22 cellular contexts compared by ENCODE assay signal in genomic region chr16:60127196-60127595, GRCh38.
DNase-seq lines count a peak whose midpoint lies in the region; ATAC-seq, FAIRE-seq and TF ChIP-seq lines count a peak whose summit lies in the region.
"Had no signal": no experiment of that assay in that cellular context is flagged by ENCODE, and none has a peak within 500 bp of the region (broad histone marks: within the 10 kb centered on the region; RNA-seq: fewer than 3 reads in every experiment).

No MANE protein-coding gene starts in this region.

- no peak for TF ChIP-seq CTCF in AG10803 (conservative IDR thresholded peaks at IDR 0.05; ENCODE audit: low read length)

- ATAC-seq in left ventricle myocardium superior: peak; percentile 41
- no peak for ATAC-seq in HG02678 (IDR thresholded peaks at IDR 0.05; ENCODE audit: unreplicated experiment)
- ATAC-seq: GM12878, T-cell had no signal

- DNase-seq in AG10803 (ENCODE audit: low read depth) (peak; percentile 49), ELF-1 (ENCODE audit: low read depth, low spot score) (peak; percentile 31), RPMI7951 (ENCODE audit: low read depth) (peak; percentile 34), left ventricle myocardium superior (no peak), RCC 7860 (ENCODE audit: low spot score) (no peak), NCI-H1436 treated with DMSO at 0.1 percent for 48 hours (lab: John Stamatoyannopoulos, UW) (no peak), epidermal melanocyte (ENCODE audit: insufficient read length, low spot score) (no peak)
- DNase-seq: ACHN, DMS53, EL, H7, KG1, NCI-H1105 treated with DMSO at 0.1 percent for 48 hours, NCI-H1694, NCI-H2081, NCI-H2171, NCI-H524 treated with DMSO at 0.1 percent for 48 hours, OCI-M1, T-cell had no signal

- FAIRE-seq in RCC 7860 (lab: Jason Lieb, UNC): no peak
- FAIRE-seq: D721Med, GM12878 had no signal

- intact Hi-C loops in left ventricle myocardium superior (cut with micrococcal nuclease): no loop called here

- no peak overlapping the region for H3K4me3 ChIP-seq in AG10803 (ENCODE audit: low read length)
- H3K4me3 ChIP-seq: GM12878 had no signal

Comparison
In these comparisons a context has a peak if more than half of its experiments do, and no peak if none do; other contexts are left out.
1. DNase-seq: peak in AG10803 (single experiment), ELF-1 (single experiment) and RPMI7951 (single experiment); none in left ventricle myocardium superior (single experiment), RCC 7860 (single experiment), NCI-H1436 treated with DMSO at 0.1 percent for 48 hours (single experiment) and epidermal melanocyte (single experiment).